Comparison of ENCODE assay signal across 1 cellular context in the genomic region with DNA sequence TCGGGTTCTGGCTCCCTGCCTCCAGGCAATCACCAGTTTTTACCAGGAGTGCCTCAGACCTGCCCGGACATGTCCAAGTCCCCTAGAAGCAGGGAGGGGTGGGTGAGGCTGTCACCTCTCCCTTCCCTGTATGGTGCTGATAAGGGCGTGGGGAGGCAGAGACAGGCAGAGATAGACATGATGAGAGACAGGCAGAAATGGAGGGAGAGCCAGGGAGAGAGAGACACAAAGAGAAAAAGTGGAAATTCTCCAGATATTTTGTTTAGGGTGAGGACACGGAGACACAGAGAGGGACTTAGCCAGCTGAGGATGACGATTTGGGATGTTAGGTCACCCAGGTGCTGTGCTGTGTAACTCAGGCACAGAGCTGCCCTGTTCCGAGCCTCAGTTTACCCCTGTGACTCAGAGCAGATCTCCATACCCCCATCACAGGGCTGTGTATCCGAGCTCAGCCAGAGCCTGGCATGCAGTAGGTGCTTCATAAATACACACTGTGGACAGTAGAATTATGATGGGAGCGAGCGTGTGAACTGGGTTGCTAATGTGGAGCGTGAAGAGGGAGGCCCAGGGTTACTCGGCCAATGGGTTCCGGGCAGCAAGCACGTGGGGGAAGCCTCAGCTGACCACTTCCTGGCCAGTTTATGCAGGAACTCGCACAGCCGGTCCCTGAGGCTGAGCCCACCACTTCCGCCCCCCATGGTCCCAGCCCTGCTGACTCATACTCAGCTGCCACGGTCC.
TF ChIP-seq lines count a peak whose summit lies in the region.

No MANE protein-coding gene starts in this region.

TF ChIP-seq in HepG2, 621 proteins besides CTCF, POLR2A, EP300 and RAD21 (continued from another document and continues in another):
- TF ChIP-seq PHF21A (CRISPR knock-in tag; IDR thresholded peaks at IDR 0.05) (peak; percentile 90), ZZZ3 (CRISPR knock-in tag; IDR thresholded peaks at IDR 0.05; ENCODE audit: borderline replicate concordance) (no peak), HDAC6 (IDR thresholded peaks at IDR 0.05; ENCODE audit: low read depth, low read length) (no peak), SIN3B (IDR thresholded peaks at IDR 0.05; ENCODE audit: low read length) (no peak), HES4 (CRISPR knock-in tag; IDR thresholded peaks at IDR 0.05; ENCODE audit: borderline replicate concordance) (no peak), ZNF678 (CRISPR knock-in tag; IDR thresholded peaks at IDR 0.05) (no peak), MAFF (IDR thresholded peaks at IDR 0.05; ENCODE audit: low read depth, low read length) (peak; percentile 9; the same call in 1 of the 2 replicates), NR2F6 (IDR thresholded peaks at IDR 0.05) (peak; percentile 36; the same call in 1 of the 2 replicates), NR2F6 (CRISPR knock-in tag; IDR thresholded peaks at IDR 0.05) (peak; percentile 76), MBNL3 (CRISPR knock-in tag; conservative IDR thresholded peaks at IDR 0.05) (no peak), KAT2B (IDR thresholded peaks at IDR 0.05; ENCODE audit: borderline replicate concordance, low read depth, low read length) (no peak), ARID2 (CRISPR knock-in tag; IDR thresholded peaks at IDR 0.05; ENCODE audit: borderline replicate concordance) (no peak), SRSF9 (IDR thresholded peaks at IDR 0.05; ENCODE audit: borderline replicate concordance, insufficient read depth, low read depth, low read length, poor library complexity, severe bottlenecking) (no peak), ZSCAN9 (CRISPR knock-in tag; IDR thresholded peaks at IDR 0.05; ENCODE audit: borderline replicate concordance) (no peak), PCBP2 (optimal IDR thresholded peaks at IDR 0.05; ENCODE audit: low read depth, low read length, poor library complexity, severe bottlenecking) (no peak), GATAD1 (CRISPR knock-in tag; IDR thresholded peaks at IDR 0.05) (peak; percentile 85), ZNF569 (CRISPR knock-in tag; IDR thresholded peaks at IDR 0.05; ENCODE audit: borderline replicate concordance) (no peak), ZNF781 (CRISPR knock-in tag; IDR thresholded peaks at IDR 0.05; ENCODE audit: borderline replicate concordance, not compliant biosample characterization) (no peak), PAF1 (CRISPR knock-in tag; IDR thresholded peaks at IDR 0.05) (no peak), KMT2A (CRISPR knock-in tag; IDR thresholded peaks at IDR 0.05) (peak; percentile 11; the same call in 1 of the 2 replicates), EED (CRISPR knock-in tag; IDR thresholded peaks at IDR 0.05) (no peak), ZNF282 (IDR thresholded peaks at IDR 0.05; ENCODE audit: partially characterized antibody) (no peak), ZFP36 (IDR thresholded peaks at IDR 0.05; ENCODE audit: borderline replicate concordance, low read depth, low read length, partially characterized antibody) (no peak), KAT7 (CRISPR knock-in tag; IDR thresholded peaks at IDR 0.05; ENCODE audit: borderline replicate concordance) (no peak), SP1 (IDR thresholded peaks at IDR 0.05) (no peak), SP1 (CRISPR knock-in tag; IDR thresholded peaks at IDR 0.05) (0 out of 2 replicates have a peak, but pooled peaks have one; percentile 18), EZH2 (conservative IDR thresholded peaks at IDR 0.05; ENCODE audit: low read depth, low read length) (no peak), NFE2L2 (IDR thresholded peaks at IDR 0.05; ENCODE audit: low read length) (peak; percentile 67; the same call in 1 of the 2 replicates), NAIF1 (CRISPR knock-in tag; IDR thresholded peaks at IDR 0.05; ENCODE audit: borderline replicate concordance) (0 out of 2 replicates have a peak, but pooled peaks have one; percentile 25), ZNF430 (CRISPR knock-in tag; IDR thresholded peaks at IDR 0.05) (peak; percentile 87; the same call in 1 of the 2 replicates), CENPX (CRISPR knock-in tag; IDR thresholded peaks at IDR 0.05) (no peak)
- TF ChIP-seq, protein P1, sequence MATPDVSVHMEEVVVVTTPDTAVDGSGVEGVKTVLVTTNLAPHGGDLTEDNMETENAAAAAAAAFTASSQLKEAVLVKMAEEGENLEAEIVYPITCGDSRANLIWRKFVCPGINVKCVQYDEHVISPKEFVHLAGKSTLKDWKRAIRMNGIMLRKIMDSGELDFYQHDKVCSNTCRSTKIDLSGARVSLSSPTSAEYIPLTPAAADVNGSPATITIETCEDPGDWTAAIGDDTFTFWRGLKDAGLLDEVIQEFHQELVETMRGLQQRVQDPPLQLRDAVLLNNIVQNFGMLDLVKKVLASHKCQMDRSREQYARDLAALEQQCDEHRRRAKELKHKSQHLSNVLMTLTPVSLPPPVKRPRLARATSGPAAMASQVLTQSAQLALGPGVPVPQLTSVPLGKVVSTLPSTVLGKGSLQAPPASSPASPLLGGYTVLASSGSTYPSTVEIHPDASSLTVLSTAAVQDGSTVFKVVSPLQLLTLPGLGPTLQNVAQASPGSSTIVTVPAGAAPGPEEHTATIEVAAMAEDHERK (CRISPR knock-in tag; IDR thresholded peaks at IDR 0.05; ENCODE audit: low read depth): no peak
- TF ChIP-seq, protein P2, sequence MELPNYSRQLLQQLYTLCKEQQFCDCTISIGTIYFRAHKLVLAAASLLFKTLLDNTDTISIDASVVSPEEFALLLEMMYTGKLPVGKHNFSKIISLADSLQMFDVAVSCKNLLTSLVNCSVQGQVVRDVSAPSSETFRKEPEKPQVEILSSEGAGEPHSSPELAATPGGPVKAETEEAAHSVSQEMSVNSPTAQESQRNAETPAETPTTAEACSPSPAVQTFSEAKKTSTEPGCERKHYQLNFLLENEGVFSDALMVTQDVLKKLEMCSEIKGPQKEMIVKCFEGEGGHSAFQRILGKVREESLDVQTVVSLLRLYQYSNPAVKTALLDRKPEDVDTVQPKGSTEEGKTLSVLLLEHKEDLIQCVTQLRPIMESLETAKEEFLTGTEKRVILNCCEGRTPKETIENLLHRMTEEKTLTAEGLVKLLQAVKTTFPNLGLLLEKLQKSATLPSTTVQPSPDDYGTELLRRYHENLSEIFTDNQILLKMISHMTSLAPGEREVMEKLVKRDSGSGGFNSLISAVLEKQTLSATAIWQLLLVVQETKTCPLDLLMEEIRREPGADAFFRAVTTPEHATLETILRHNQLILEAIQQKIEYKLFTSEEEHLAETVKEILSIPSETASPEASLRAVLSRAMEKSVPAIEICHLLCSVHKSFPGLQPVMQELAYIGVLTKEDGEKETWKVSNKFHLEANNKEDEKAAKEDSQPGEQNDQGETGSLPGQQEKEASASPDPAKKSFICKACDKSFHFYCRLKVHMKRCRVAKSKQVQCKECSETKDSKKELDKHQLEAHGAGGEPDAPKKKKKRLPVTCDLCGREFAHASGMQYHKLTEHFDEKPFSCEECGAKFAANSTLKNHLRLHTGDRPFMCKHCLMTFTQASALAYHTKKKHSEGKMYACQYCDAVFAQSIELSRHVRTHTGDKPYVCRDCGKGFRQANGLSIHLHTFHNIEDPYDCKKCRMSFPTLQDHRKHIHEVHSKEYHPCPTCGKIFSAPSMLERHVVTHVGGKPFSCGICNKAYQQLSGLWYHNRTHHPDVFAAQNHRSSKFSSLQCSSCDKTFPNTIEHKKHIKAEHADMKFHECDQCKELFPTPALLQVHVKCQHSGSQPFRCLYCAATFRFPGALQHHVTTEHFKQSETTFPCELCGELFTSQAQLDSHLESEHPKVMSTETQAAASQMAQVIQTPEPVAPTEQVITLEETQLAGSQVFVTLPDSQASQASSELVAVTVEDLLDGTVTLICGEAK (IDR thresholded peaks at IDR 0.05): no peak
- TF ChIP-seq, protein P2 (CRISPR knock-in tag; IDR thresholded peaks at IDR 0.05): no peak
- TF ChIP-seq, protein P3, sequence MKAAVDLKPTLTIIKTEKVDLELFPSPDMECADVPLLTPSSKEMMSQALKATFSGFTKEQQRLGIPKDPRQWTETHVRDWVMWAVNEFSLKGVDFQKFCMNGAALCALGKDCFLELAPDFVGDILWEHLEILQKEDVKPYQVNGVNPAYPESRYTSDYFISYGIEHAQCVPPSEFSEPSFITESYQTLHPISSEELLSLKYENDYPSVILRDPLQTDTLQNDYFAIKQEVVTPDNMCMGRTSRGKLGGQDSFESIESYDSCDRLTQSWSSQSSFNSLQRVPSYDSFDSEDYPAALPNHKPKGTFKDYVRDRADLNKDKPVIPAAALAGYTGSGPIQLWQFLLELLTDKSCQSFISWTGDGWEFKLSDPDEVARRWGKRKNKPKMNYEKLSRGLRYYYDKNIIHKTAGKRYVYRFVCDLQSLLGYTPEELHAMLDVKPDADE (CRISPR knock-in tag; IDR thresholded peaks at IDR 0.05): no peak
- TF ChIP-seq, protein P4, sequence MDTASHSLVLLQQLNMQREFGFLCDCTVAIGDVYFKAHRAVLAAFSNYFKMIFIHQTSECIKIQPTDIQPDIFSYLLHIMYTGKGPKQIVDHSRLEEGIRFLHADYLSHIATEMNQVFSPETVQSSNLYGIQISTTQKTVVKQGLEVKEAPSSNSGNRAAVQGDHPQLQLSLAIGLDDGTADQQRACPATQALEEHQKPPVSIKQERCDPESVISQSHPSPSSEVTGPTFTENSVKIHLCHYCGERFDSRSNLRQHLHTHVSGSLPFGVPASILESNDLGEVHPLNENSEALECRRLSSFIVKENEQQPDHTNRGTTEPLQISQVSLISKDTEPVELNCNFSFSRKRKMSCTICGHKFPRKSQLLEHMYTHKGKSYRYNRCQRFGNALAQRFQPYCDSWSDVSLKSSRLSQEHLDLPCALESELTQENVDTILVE (CRISPR knock-in tag; IDR thresholded peaks at IDR 0.05): no peak
- TF ChIP-seq, protein P5, sequence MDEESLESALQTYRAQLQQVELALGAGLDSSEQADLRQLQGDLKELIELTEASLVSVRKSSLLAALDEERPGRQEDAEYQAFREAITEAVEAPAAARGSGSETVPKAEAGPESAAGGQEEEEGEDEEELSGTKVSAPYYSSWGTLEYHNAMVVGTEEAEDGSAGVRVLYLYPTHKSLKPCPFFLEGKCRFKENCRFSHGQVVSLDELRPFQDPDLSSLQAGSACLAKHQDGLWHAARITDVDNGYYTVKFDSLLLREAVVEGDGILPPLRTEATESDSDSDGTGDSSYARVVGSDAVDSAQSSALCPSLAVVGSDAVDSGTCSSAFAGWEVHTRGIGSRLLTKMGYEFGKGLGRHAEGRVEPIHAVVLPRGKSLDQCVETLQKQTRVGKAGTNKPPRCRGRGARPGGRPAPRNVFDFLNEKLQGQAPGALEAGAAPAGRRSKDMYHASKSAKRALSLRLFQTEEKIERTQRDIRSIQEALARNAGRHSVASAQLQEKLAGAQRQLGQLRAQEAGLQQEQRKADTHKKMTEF (CRISPR knock-in tag; IDR thresholded peaks at IDR 0.05): peak; percentile 82
- TF ChIP-seq, protein P6, sequence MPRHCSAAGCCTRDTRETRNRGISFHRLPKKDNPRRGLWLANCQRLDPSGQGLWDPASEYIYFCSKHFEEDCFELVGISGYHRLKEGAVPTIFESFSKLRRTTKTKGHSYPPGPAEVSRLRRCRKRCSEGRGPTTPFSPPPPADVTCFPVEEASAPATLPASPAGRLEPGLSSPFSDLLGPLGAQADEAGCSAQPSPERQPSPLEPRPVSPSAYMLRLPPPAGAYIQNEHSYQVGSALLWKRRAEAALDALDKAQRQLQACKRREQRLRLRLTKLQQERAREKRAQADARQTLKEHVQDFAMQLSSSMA (CRISPR knock-in tag; IDR thresholded peaks at IDR 0.05): no peak
- TF ChIP-seq, protein P7, sequence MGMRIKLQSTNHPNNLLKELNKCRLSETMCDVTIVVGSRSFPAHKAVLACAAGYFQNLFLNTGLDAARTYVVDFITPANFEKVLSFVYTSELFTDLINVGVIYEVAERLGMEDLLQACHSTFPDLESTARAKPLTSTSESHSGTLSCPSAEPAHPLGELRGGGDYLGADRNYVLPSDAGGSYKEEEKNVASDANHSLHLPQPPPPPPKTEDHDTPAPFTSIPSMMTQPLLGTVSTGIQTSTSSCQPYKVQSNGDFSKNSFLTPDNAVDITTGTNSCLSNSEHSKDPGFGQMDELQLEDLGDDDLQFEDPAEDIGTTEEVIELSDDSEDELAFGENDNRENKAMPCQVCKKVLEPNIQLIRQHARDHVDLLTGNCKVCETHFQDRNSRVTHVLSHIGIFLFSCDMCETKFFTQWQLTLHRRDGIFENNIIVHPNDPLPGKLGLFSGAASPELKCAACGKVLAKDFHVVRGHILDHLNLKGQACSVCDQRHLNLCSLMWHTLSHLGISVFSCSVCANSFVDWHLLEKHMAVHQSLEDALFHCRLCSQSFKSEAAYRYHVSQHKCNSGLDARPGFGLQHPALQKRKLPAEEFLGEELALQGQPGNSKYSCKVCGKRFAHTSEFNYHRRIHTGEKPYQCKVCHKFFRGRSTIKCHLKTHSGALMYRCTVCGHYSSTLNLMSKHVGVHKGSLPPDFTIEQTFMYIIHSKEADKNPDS (CRISPR knock-in tag; IDR thresholded peaks at IDR 0.05): no peak
- TF ChIP-seq, protein P8, sequence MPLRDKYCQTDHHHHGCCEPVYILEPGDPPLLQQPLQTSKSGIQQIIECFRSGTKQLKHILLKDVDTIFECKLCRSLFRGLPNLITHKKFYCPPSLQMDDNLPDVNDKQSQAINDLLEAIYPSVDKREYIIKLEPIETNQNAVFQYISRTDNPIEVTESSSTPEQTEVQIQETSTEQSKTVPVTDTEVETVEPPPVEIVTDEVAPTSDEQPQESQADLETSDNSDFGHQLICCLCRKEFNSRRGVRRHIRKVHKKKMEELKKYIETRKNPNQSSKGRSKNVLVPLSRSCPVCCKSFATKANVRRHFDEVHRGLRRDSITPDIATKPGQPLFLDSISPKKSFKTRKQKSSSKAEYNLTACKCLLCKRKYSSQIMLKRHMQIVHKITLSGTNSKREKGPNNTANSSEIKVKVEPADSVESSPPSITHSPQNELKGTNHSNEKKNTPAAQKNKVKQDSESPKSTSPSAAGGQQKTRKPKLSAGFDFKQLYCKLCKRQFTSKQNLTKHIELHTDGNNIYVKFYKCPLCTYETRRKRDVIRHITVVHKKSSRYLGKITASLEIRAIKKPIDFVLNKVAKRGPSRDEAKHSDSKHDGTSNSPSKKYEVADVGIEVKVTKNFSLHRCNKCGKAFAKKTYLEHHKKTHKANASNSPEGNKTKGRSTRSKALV (CRISPR knock-in tag; IDR thresholded peaks at IDR 0.05): 0 out of 2 replicates have a peak, but pooled peaks have one; percentile 30
